ENCODE assay signal across 12 cellular contexts in genomic region chr20:4090756-4091331, GRCh38. TPM values are rescaled to one million over a fixed set of nuclear protein-coding genes. Genes with fewer than 3 reads are reported as not detected.
DNase-seq lines count a peak whose midpoint lies in the region; ATAC-seq and TF ChIP-seq lines count a peak whose summit lies in the region.
"Had no signal": no experiment of that assay in that cellular context is flagged by ENCODE, and none has a peak within 500 bp of the region (broad histone marks: within the 10 kb centered on the region; RNA-seq: fewer than 3 reads in every experiment).

No MANE protein-coding gene starts in this region.

- H2AFZ ChIP-seq in ACC112 (ENCODE audit: low read length, unreplicated experiment) (no peak overlapping the region), hepatocyte (no peak overlapping the region), Karpas-422 (ENCODE audit: low read length) (no peak overlapping the region)

- no peak for TF ChIP-seq CTCF in hepatocyte (IDR thresholded peaks at IDR 0.05; ENCODE audit: poor library complexity)

- H3K79me2 ChIP-seq in ACC112 (ENCODE audit: control insufficient read depth, insufficient read depth, low read length, unreplicated experiment) (no peaks in the 10 kb centered on the region), hepatocyte (no peaks in the 10 kb centered on the region), Karpas-422 (ENCODE audit: low read length) (no peaks in the 10 kb centered on the region)

- H3K9ac ChIP-seq in Karpas-422 (ENCODE audit: low read length) = no peak overlapping the region

- H4K20me1 ChIP-seq in hepatocyte (ENCODE audit: insufficient read depth, poor library complexity, severe bottlenecking) (no peaks in the 10 kb centered on the region), Karpas-422 (ENCODE audit: insufficient read depth, low read depth, low read length) (no peaks in the 10 kb centered on the region)

- no peaks in the 10 kb centered on the region for H3K36me3 ChIP-seq in ACC112 (ENCODE audit: insufficient read depth, low read length)
- no peaks in the 10 kb centered on the region for H3K36me3 ChIP-seq in hepatocyte (replicated peaks; ENCODE audit: insufficient read depth, low read depth)
- no peaks in the 10 kb centered on the region for H3K36me3 ChIP-seq in Karpas-422 (ENCODE audit: insufficient read depth, low read length)
- H3K36me3 ChIP-seq: vagina had no signal

- peak; percentile 53 for DNase-seq in GM04503 (ENCODE audit: low read depth)
- DNase-seq in activated CD8-positive, alpha-beta memory T cell treated with anti-CD3 and anti-CD28 coated beads, Interleukin-2, amount 50 U/mL, for 48 hours = peak; percentile 32
- DNase-seq in hepatocyte (ENCODE audit: low spot score) = peak; percentile 33
- DNase-seq in Karpas-422 = no peak
- DNase-seq in AML-193 (lab: John Stamatoyannopoulos, UW) = no peak
- DNase-seq: COR-L47, NCI-H2171 treated with DMSO at 0.1 percent for 48 hours had no signal

- peaks cover 19% of the 10 kb centered on the region for H3K4me1 ChIP-seq in ACC112 (ENCODE audit: control insufficient read depth, insufficient read depth, low read length, unreplicated experiment)
- peaks cover 3% of the 10 kb centered on the region for H3K4me1 ChIP-seq in hepatocyte (ENCODE audit: insufficient read depth)
- H3K4me1 ChIP-seq in Karpas-422 (ENCODE audit: low read length) = 0 out of 2 replicates have a peak, but pooled peaks cover 3% of the 10 kb centered on the region
- H3K4me1 ChIP-seq: vagina had no signal

- H3K4me3 ChIP-seq in ACC112 (ENCODE audit: low read depth, low read length) = peak overlapping the region; percentile 40
- H3K4me3 ChIP-seq in hepatocyte = no peak overlapping the region
- no peak overlapping the region for H3K4me3 ChIP-seq in Karpas-422 (ENCODE audit: low read length)
- H3K4me3 ChIP-seq: vagina had no signal

- H3K27me3 ChIP-seq in ACC112 (ENCODE audit: insufficient read depth, low read length) (no peaks in the 10 kb centered on the region), hepatocyte (no peaks in the 10 kb centered on the region), Karpas-422 (ENCODE audit: low read length) (no peaks in the 10 kb centered on the region)
- H3K27me3 ChIP-seq: vagina had no signal

- ATAC-seq in GM18868 (IDR thresholded peaks at IDR 0.05; ENCODE audit: unreplicated experiment) = no peak
- no peak for ATAC-seq in GM21529 (IDR thresholded peaks at IDR 0.05; ENCODE audit: unreplicated experiment)
- ATAC-seq: activated CD4-positive, CD25-positive, alpha-beta regulatory T cell treated with anti-CD3 and anti-CD28 coated beads, Interleukin-2, amount 50 U/mL, for 24 hours had no signal

- H3K27ac ChIP-seq in ACC112 (ENCODE audit: low read depth, low read length) (peak overlapping the region; percentile 97), hepatocyte (peak overlapping the region; percentile 46), Karpas-422 (ENCODE audit: low read length) (no peak overlapping the region)
- H3K27ac ChIP-seq: vagina had no signal

- 83% methylated on average over 3 of the region's 3 CpGs for WGBS in hepatocyte (ENCODE audit: low lambda C conversion rate, missing lambda C conversion rate)

- H3K9me3 ChIP-seq in hepatocyte (ENCODE audit: low read depth) = no peaks in the 10 kb centered on the region
- no peaks in the 10 kb centered on the region for H3K9me3 ChIP-seq in Karpas-422 (ENCODE audit: low read length)

- H3K4me2 ChIP-seq in hepatocyte = no peak overlapping the region
- no peak overlapping the region for H3K4me2 ChIP-seq in Karpas-422 (ENCODE audit: low read depth, low read length, poor library complexity, severe bottlenecking)

- H3K9me2 ChIP-seq in hepatocyte (replicated peaks; ENCODE audit: insufficient read depth) (no peaks in the 10 kb centered on the region), Karpas-422 (replicated peaks; ENCODE audit: insufficient read depth, low read length) (no peaks in the 10 kb centered on the region)

RNA-seq across cellular contexts. Expression of gene SMOX, which starts 57.8 kb away (rescaled TPM):
- total RNA-seq in hepatocyte = 14.5 and 25.8 TPM in 2 replicates
- 45.0 and 51.1 TPM in 2 replicates for polyA plus RNA-seq in hepatocyte
- not detected in 2 replicates for total RNA-seq in Karpas-422 (2014; rRNA removed; shearing (Covaris generic); ENCODE audit: low replicate concordance)

Comparison
In these comparisons a context has a peak if more than half of its experiments do, and no peak if none do; other contexts are left out.
1. DNase-seq: peak in GM04503 (single experiment), activated CD8-positive, alpha-beta memory T cell treated with anti-CD3 and anti-CD28 coated beads, Interleukin-2, amount 50 U/mL, for 48 hours (single experiment) and hepatocyte (single experiment); none in Karpas-422 (single experiment) and AML-193 (0 of 2).
2. RNA of gene SMOX, which starts 57.8 kb away (total RNA-seq): 14.5 to 25.8 TPM in hepatocyte; not detected in Karpas-422; every median in the first group is over 10 times any median in the second.